Comparison of ENCODE assay signal across 10 cellular contexts in the genomic region with DNA sequence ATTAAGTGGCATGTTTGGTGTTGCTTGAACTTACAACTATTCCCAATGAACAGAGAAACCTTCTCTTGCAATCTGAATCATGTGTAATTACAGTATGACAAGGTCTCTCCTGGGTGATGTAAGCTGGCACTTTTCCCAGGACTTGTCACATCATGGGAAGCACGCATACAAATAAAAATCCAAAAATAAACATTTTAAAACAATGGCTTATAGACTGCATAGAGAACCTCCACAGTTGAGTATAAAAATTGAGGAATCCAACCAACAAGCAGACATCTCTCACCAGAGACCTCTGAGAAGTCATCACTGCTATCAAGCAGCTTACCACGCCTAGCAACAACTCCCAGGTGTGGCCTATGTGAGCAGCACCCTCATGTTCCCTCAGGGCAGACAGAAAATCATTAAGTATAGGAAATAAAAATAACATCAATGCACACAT. TPM values are rescaled to one million over a fixed set of nuclear protein-coding genes. Genes with fewer than 3 reads are reported as not detected.
DNase-seq lines count a peak whose midpoint lies in the region; ATAC-seq and TF ChIP-seq lines count a peak whose summit lies in the region.
"Had no signal": no experiment of that assay in that cellular context is flagged by ENCODE, and none has a peak within 500 bp of the region (broad histone marks: within the 10 kb centered on the region; RNA-seq: fewer than 3 reads in every experiment).

No MANE protein-coding gene starts in this region.

- H3K36me3 ChIP-seq in Caco-2 (ENCODE audit: control insufficient read depth, insufficient read depth, low read length) (no peaks in the 10 kb centered on the region), adrenal gland (replicated peaks in 1 of 2) (no peaks in the 10 kb centered on the region), mesenchymal stem cell (ENCODE audit: control insufficient read depth in 1 of 2, insufficient read depth in 2 of 2, low read depth in 1 of 2, low read length in 2 of 2) (no peaks in the 10 kb centered on the region)
- H3K36me3 ChIP-seq: tibial artery had no signal

- DNase-seq in Caco-2, result no peak
- peak; percentile 77 for DNase-seq in LoVo (ENCODE audit: low spot score)
- peak; percentile 74 to 91 (median 81) for DNase-seq in adrenal gland
- peak; percentile 38 for DNase-seq in mesenchymal stem cell
- no peak for DNase-seq in D341Med (ENCODE audit: low spot score)
- DNase-seq: occipital lobe, tibial artery had no signal

- H2BK15ac ChIP-seq in mesenchymal stem cell (ENCODE audit: low read depth, poor library complexity, severe bottlenecking), result no peak overlapping the region

- H3K27me3 ChIP-seq in Caco-2 (replicated peaks; ENCODE audit: control insufficient read depth, insufficient read depth, low read length) (no peaks in the 10 kb centered on the region), adrenal gland (no peaks in the 10 kb centered on the region), mesenchymal stem cell (ENCODE audit: control insufficient read depth in 1 of 2, insufficient read depth in 1 of 2, low read length in 2 of 2) (no peaks in the 10 kb centered on the region)
- H3K27me3 ChIP-seq: tibial artery had no signal

- BruUV-seq in Caco-2 (replicated peaks; lab: Mats Ljungman, UMichigan), result no TSS peak

- no peak overlapping the region for H2AK5ac ChIP-seq in mesenchymal stem cell (ENCODE audit: low read length, severe bottlenecking)

- H3K9me3 Mint-ChIP-seq in Caco-2 (ENCODE audit: unreplicated experiment), result no peaks in the 10 kb centered on the region

- no peak overlapping the region for H2BK120ac ChIP-seq in mesenchymal stem cell (ENCODE audit: low read depth, low read length)

- no peak overlapping the region for H3K14ac ChIP-seq in mesenchymal stem cell (ENCODE audit: low read length in 2 of 2)

- no peak overlapping the region for H2AFZ ChIP-seq in mesenchymal stem cell (ENCODE audit: low read depth, low read length)

- H3K23ac ChIP-seq in mesenchymal stem cell (ENCODE audit: low read length in 2 of 2), result no peak overlapping the region

- no peak for ATAC-seq in GM19324 (IDR thresholded peaks at IDR 0.05; ENCODE audit: low FRiP score, unreplicated experiment)
- ATAC-seq in HG03439 (IDR thresholded peaks at IDR 0.05; ENCODE audit: unreplicated experiment), result no peak
- ATAC-seq in GM21447 (IDR thresholded peaks at IDR 0.05; ENCODE audit: unreplicated experiment), result no peak

- peaks cover 22% of the 10 kb centered on the region for H3K4me1 ChIP-seq in Caco-2
- H3K4me1 ChIP-seq in adrenal gland (replicated peaks in 1 of 2), result peaks cover 6 to 27% of the 10 kb centered on the region in 2 donors
- peaks cover 5% of the 10 kb centered on the region for H3K4me1 ChIP-seq in mesenchymal stem cell (ENCODE audit: control insufficient read depth, insufficient read depth, low read depth, low read length)

- H3K18ac ChIP-seq in mesenchymal stem cell (ENCODE audit: low read depth in 1 of 2, low read length in 2 of 2), result no peak overlapping the region

- H2BK12ac ChIP-seq in mesenchymal stem cell (ENCODE audit: low read length in 2 of 2), result no peak overlapping the region

- no peak overlapping the region for H4K8ac ChIP-seq in mesenchymal stem cell (ENCODE audit: low read length)

- 53 to 71% (median 55%) methylated on average over 2 of the region's 2 CpGs for WGBS in adrenal gland, 4 donors
- WGBS in mesenchymal stem cell, result no CpG with 5 or more reads among the region's 2 CpGs

- H3K79me1 ChIP-seq in mesenchymal stem cell (replicated peaks; ENCODE audit: low read length, poor library complexity, severe bottlenecking), result peaks cover 4% of the 10 kb centered on the region

- H3K9me3 ChIP-seq in Caco-2 (no peaks in the 10 kb centered on the region), adrenal gland (replicated peaks in 1 of 3) (no peaks in the 10 kb centered on the region), mesenchymal stem cell (ENCODE audit: control insufficient read depth, low read length) (no peaks in the 10 kb centered on the region)
- H3K9me3 ChIP-seq: tibial artery had no signal

- no peak overlapping the region for H2BK5ac ChIP-seq in mesenchymal stem cell (ENCODE audit: low read depth, low read length, poor library complexity, severe bottlenecking)

- TF ChIP-seq POLR2A in adrenal gland (IDR thresholded peaks at IDR 0.05), result peak in 1 of 2 donors; percentile 24

- peaks cover 6% of the 10 kb centered on the region for H3K4me1 Mint-ChIP-seq in Caco-2 (ENCODE audit: low read depth, unreplicated experiment)

- H3K27ac ChIP-seq in adrenal gland (peak overlapping the region in 3 of 5 donors; percentile 15 to 50 (median 18)), mesenchymal stem cell (ENCODE audit: low read length, poor library complexity, severe bottlenecking) (no peak overlapping the region)

- H3K9ac ChIP-seq in mesenchymal stem cell (ENCODE audit: low read length), result no peak overlapping the region

- no peak overlapping the region for H3K27ac Mint-ChIP-seq in Caco-2 (ENCODE audit: unreplicated experiment)

- no peaks in the 10 kb centered on the region for H3K27me3 Mint-ChIP-seq in Caco-2 (ENCODE audit: insufficient read depth, unreplicated experiment)

- H3K36me3 Mint-ChIP-seq in Caco-2 (ENCODE audit: insufficient read depth, unreplicated experiment), result no peaks in the 10 kb centered on the region

- peak overlapping the region; percentile 22 for H3K4me3 Mint-ChIP-seq in Caco-2 (ENCODE audit: unreplicated experiment)

- no peak overlapping the region for H4K91ac ChIP-seq in mesenchymal stem cell (ENCODE audit: low read length)

- intact Hi-C loops in Caco-2 (cut with micrococcal nuclease; ENCODE audit: unreplicated experiment), result no loop called here
- intact Hi-C loops in adrenal gland (cut with DNase I), result no loop called here

- TF ChIP-seq CTCF in Caco-2 (IDR thresholded peaks at IDR 0.05; ENCODE audit: insufficient read depth in 1 of 2, low read depth in 1 of 2, low read length in 1 of 2, severe bottlenecking in 1 of 2, unreplicated experiment in 1 of 2) (no peak), adrenal gland (IDR thresholded peaks at IDR 0.05) (no peak)

- no peak overlapping the region for H3K4me2 ChIP-seq in mesenchymal stem cell (ENCODE audit: low read length, poor library complexity, severe bottlenecking)

- CTCF ChIA-PET in Caco-2 (lab: Charles Lee), result no interaction called here

- POLR2A ChIA-PET in Caco-2 (lab: Charles Lee), result interaction anchor here (0.9 kb wide), 1 partner anchor 66 kb away, joined by 5 read pairs; the partner anchor contains the start of gene FOCAD

- no peak overlapping the region for H3K4me3 ChIP-seq in Caco-2 (ENCODE audit: low read depth, low read length)
- H3K4me3 ChIP-seq in adrenal gland, result no peak overlapping the region
- no peak overlapping the region for H3K4me3 ChIP-seq in mesenchymal stem cell (ENCODE audit: insufficient read depth in 1 of 2, low read depth in 1 of 2, low read length in 2 of 2)
- H3K4me3 ChIP-seq: tibial artery had no signal

- no peak overlapping the region for H3K4ac ChIP-seq in mesenchymal stem cell (ENCODE audit: low read depth in 1 of 2, low read length in 2 of 2)

RNA-seq across cellular contexts. Expression of gene MLLT3, which starts 3.9 kb away (rescaled TPM):
- total RNA-seq in Caco-2 (2022), result 22.0 and 24.4 TPM in 2 replicates
- 10 to 100 TPM; 14.0 to 37.7 (median 25.5) TPM for total RNA-seq in adrenal gland
- polyA plus RNA-seq in adrenal gland, result 10 to 100 TPM; 11.0 to 15.5 (median 11.8) TPM
- 8.1 TPM for polyA plus RNA-seq in mesenchymal stem cell (2013, experiment 1 of 2)
- 8.7 TPM for polyA plus RNA-seq in mesenchymal stem cell (2013, experiment 2 of 2)

Comparison
In these comparisons a context has a peak if more than half of its experiments do, and no peak if none do; other contexts are left out.
1. DNase-seq: peak in LoVo (single experiment), adrenal gland (7 of 7) and mesenchymal stem cell (single experiment); none in Caco-2 (0 of 2) and D341Med (single experiment).